In genomic region chr6:139149383-139149782, GRCh38 we compare ENCODE assay signal across 9 cellular contexts.
A peak's percentile ranks its signal among the peaks of the same experiment; 100 is the strongest.
DNase-seq lines count a peak whose midpoint lies in the region; ATAC-seq, FAIRE-seq and TF ChIP-seq lines count a peak whose summit lies in the region.
"Had no signal": no experiment of that assay in that cellular context is flagged by ENCODE, and none has a peak within 500 bp of the region (broad histone marks: within the 10 kb centered on the region; RNA-seq: fewer than 3 reads in every experiment).

No MANE protein-coding gene starts in this region.

- ATAC-seq in GM18858 (IDR thresholded peaks at IDR 0.05; ENCODE audit: unreplicated experiment), result no peak
- ATAC-seq in GM19035 (IDR thresholded peaks at IDR 0.05; ENCODE audit: unreplicated experiment), result no peak
- ATAC-seq in HG02678 (IDR thresholded peaks at IDR 0.05; ENCODE audit: unreplicated experiment), result no peak

- peak; percentile 53 for DNase-seq in AG10803 (ENCODE audit: low read depth)
- DNase-seq in H54 (ENCODE audit: insufficient read length, low spot score), result no peak
- DNase-seq in astrocyte of the spinal cord (ENCODE audit: low read depth, low spot score), result peak; percentile 48
- DNase-seq in midbrain (lab: John Stamatoyannopoulos, UW), result peak; percentile 23
- no peak for DNase-seq in NCI-H524 treated with DMSO at 0.1 percent for 48 hours (lab: John Stamatoyannopoulos, UW)
- DNase-seq: Kasumi-1 had no signal

- in situ Hi-C loops in astrocyte of the spinal cord (cut with HindIII; ENCODE audit: low sequenced_read_pairs), result no loop called here

- FAIRE-seq in H54 (lab: Jason Lieb, UNC), result peak; percentile 33

- no peak for TF ChIP-seq CTCF in AG10803 (conservative IDR thresholded peaks at IDR 0.05; ENCODE audit: low read length)
- TF ChIP-seq CTCF in astrocyte of the spinal cord (IDR thresholded peaks at IDR 0.05; ENCODE audit: low read depth, low read length), result no peak

- no peak for TF ChIP-seq POLR2A in H54 (IDR thresholded peaks at IDR 0.05; ENCODE audit: low read depth, low read length)

- no peak overlapping the region for H3K4me3 ChIP-seq in AG10803 (ENCODE audit: low read length)
- H3K4me3 ChIP-seq in astrocyte of the spinal cord (ENCODE audit: low read depth, low read length), result no peak overlapping the region

Comparison
In these comparisons a context has a peak if more than half of its experiments do, and no peak if none do; other contexts are left out.
1. DNase-seq: peak in AG10803 (single experiment), astrocyte of the spinal cord (single experiment) and midbrain (single experiment); none in H54 (single experiment) and NCI-H524 treated with DMSO at 0.1 percent for 48 hours (single experiment).